ENCODE assay signal across 8 cellular contexts in the genomic region with DNA sequence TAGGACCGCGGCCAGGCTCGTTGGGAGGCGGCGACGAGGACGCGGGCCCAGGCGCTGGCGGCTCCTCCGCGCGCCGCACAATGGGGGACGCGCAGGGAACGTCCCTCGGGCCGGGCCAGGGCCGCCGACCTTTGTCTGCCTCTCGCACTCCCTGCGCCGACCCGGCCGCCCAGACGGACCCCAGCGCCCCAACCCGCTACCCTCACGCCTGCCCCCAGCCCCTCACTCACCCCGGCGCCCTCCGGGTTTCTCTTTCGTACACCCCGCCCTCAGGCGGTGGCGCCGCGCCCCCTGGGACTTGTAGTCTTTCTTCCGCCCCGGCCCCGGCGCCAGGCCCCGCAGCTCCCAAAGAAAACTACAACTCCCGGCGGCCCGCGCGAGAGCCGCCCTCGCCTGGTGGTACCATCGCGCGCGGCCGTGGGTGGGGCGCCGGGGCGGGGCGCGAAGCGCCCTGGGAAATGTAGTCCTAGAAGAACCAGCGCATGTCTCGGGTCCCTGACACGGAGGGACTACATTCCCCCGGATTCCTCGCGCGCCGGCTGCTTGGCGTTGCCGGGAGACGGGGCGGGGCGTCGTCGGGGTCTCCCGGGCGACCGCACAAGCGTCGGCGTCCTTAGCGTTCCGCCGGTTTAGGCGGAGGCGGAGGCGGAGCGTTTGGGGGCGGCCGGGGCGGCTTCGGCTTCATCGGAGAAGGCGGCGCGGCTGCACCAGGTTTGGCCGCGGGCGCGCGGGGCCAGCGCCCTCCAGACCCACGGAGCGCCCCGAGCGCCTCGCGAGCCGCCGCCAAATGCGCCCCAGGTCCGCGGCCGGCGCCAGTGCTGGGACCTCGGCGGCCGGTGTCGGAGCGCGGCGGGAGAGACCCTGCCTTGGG. TPM values are rescaled to one million over a fixed set of nuclear protein-coding genes. Genes with fewer than 3 reads are reported as not detected.
A peak's percentile ranks its signal among the peaks of the same experiment; 100 is the strongest.
DNase-seq lines count a peak whose midpoint lies in the region; ATAC-seq and TF ChIP-seq lines count a peak whose summit lies in the region.

A gene (minus strand): TSS at position 260 of the 871 bp plus-strand sequence. CDS start 24,546 bp downstream, outside the sequence.

- H3K4me3 ChIP-seq in ovary (peak within 1 kb of the TSS; percentile 47), tibial artery (peak within 1 kb of the TSS; percentile 67 to 99)

- peaks cover 11% of the 10 kb centered on the region for H3K9me3 Mint-ChIP-seq in activated naive CD8-positive, alpha-beta T cell treated with anti-CD3 and anti-CD28 coated beads, Interleukin-2, amount 10 ng/mL, durations not matched to agents 7 days and 5 days

- H3K27me3 Mint-ChIP-seq in activated naive CD8-positive, alpha-beta T cell treated with anti-CD3 and anti-CD28 coated beads, Interleukin-2, amount 10 ng/mL, durations not matched to agents 7 days and 5 days, result no peaks in the 10 kb centered on the region

- intact Hi-C loops in Right ventricle myocardium superior (cut with DNase I) (no loop called here), ovary (cut with DNase I) (loop anchor here in 1 of 4 donors (10.0 kb wide), 1 partner anchor 259 kb away; a partner anchor contains a TSS), tibial artery (cut with DNase I; ENCODE audit: low total_unique reads) (no loop called here)

- peaks cover 7% of the 10 kb centered on the region for H3K4me1 Mint-ChIP-seq in activated naive CD8-positive, alpha-beta T cell treated with anti-CD3 and anti-CD28 coated beads, Interleukin-2, amount 10 ng/mL, durations not matched to agents 7 days and 5 days

- TF ChIP-seq CTCF in GM10266 (IDR thresholded peaks at IDR 0.05; ENCODE audit: control insufficient read depth, insufficient read depth, low read depth, missing control alignments), result no peak
- no peak for TF ChIP-seq CTCF in ovary (IDR thresholded peaks at IDR 0.05)
- peak in 1 of 2 experiments; percentile 32 for TF ChIP-seq CTCF in tibial artery (IDR thresholded peaks at IDR 0.05)

- H3K27me3 ChIP-seq in ovary (no peaks in the 10 kb centered on the region), tibial artery (peaks cover 0 to 28% of the 10 kb centered on the region in 2 donors)

- H3K27ac ChIP-seq in ovary, result peak within 1 kb of the TSS in 1 of 2 donors; percentile 72
- peak within 1 kb of the TSS; percentile 73 to 84 for H3K27ac ChIP-seq in tibial artery

- no peak for TF ChIP-seq EP300 in ovary (IDR thresholded peaks at IDR 0.05)

- H3K9me3 ChIP-seq in ovary (no peaks in the 10 kb centered on the region), tibial artery (peaks cover 0 to 5% (median 0%) of the 10 kb centered on the region in 3 donors)

- H3K4me1 ChIP-seq in ovary (ENCODE audit: insufficient read depth) (peaks cover 3% of the 10 kb centered on the region), tibial artery (peaks cover 0 to 16% (median 13%) of the 10 kb centered on the region in 4 donors)

- no peak for TF ChIP-seq POLR2A in ovary (IDR thresholded peaks at IDR 0.05)

- peak within 1 kb of the TSS; percentile 90 for H3K4me3 Mint-ChIP-seq in activated naive CD8-positive, alpha-beta T cell treated with anti-CD3 and anti-CD28 coated beads, Interleukin-2, amount 10 ng/mL, durations not matched to agents 7 days and 5 days

- H3K36me3 Mint-ChIP-seq in activated naive CD8-positive, alpha-beta T cell treated with anti-CD3 and anti-CD28 coated beads, Interleukin-2, amount 10 ng/mL, durations not matched to agents 7 days and 5 days, result peaks cover 25% of the 10 kb centered on the region

- 0% methylated on average over 82 to 124 of the region's 124 CpGs for WGBS in ovary, 3 donors

- peak within 1 kb of the TSS; percentile 89 for H3K27ac Mint-ChIP-seq in activated naive CD8-positive, alpha-beta T cell treated with anti-CD3 and anti-CD28 coated beads, Interleukin-2, amount 10 ng/mL, durations not matched to agents 7 days and 5 days

- H3K36me3 ChIP-seq in ovary (no peaks in the 10 kb centered on the region), tibial artery (peaks cover 0 to 19% (median 4%) of the 10 kb centered on the region in 3 donors)

- ATAC-seq in HG02678 (IDR thresholded peaks at IDR 0.05; ENCODE audit: unreplicated experiment) (peak; percentile 90), Right ventricle myocardium superior (ENCODE audit: poor library complexity) (peak; percentile 99)
- peak; percentile 92 for ATAC-seq in activated naive CD8-positive, alpha-beta T cell treated with anti-CD3 and anti-CD28 coated beads, Interleukin-2, amount 10 ng/mL, durations not matched to agents 7 days and 5 days (ENCODE audit: low read depth)

- POLR2A ChIA-PET in activated naive CD8-positive, alpha-beta T cell treated with anti-CD3 and anti-CD28 coated beads, Interleukin-2, amount 10 ng/mL, durations not matched to agents 7 days and 5 days (lab: Charles Lee), result interaction anchor here (0.8 to 2.0 kb wide), 4 partner anchors 12 to 189 kb away, joined by 3 to 8 read pairs (median 3); a partner anchor contains a TSS

- peak; percentile 100 for DNase-seq in GM10266 (ENCODE audit: extremely low spot score)
- DNase-seq in NCI-H128 (lab: John Stamatoyannopoulos, UW; ENCODE audit: unreplicated experiment), result peak; percentile 99
- DNase-seq in SW 1271 (lab: John Stamatoyannopoulos, UW), result peak; percentile 93 to 95
- peak; percentile 99 for DNase-seq in activated naive CD8-positive, alpha-beta T cell treated with anti-CD3 and anti-CD28 coated beads, Interleukin-2, amount 10 ng/mL, durations not matched to agents 7 days and 5 days
- peak; percentile 100 for DNase-seq in Right ventricle myocardium superior
- peak; percentile 98 to 99 (median 98) for DNase-seq in ovary
- DNase-seq in tibial artery, result peak; percentile 99

RNA-seq across cellular contexts. Expression of the gene that starts here (rescaled TPM):
- total RNA-seq in activated naive CD8-positive, alpha-beta T cell treated with anti-CD3 and anti-CD28 coated beads, Interleukin-2, amount 10 ng/mL, durations not matched to agents 7 days and 5 days, result 10 to 100 TPM; 22.7 to 23.0 TPM
- total RNA-seq in Right ventricle myocardium superior (2.4 TPM), ovary (10 to 100 TPM in 4 of 7 donors, 1 to 10 TPM in 3; 5.3 to 22.1 (median 10.7) TPM)
- 1 to 10 TPM in 1 of 2 donors, under 1 TPM in 1; 0.28 to 8.5 TPM for polyA plus RNA-seq in ovary
